ENCODE assay signal across 1 cellular context in the genomic region with DNA sequence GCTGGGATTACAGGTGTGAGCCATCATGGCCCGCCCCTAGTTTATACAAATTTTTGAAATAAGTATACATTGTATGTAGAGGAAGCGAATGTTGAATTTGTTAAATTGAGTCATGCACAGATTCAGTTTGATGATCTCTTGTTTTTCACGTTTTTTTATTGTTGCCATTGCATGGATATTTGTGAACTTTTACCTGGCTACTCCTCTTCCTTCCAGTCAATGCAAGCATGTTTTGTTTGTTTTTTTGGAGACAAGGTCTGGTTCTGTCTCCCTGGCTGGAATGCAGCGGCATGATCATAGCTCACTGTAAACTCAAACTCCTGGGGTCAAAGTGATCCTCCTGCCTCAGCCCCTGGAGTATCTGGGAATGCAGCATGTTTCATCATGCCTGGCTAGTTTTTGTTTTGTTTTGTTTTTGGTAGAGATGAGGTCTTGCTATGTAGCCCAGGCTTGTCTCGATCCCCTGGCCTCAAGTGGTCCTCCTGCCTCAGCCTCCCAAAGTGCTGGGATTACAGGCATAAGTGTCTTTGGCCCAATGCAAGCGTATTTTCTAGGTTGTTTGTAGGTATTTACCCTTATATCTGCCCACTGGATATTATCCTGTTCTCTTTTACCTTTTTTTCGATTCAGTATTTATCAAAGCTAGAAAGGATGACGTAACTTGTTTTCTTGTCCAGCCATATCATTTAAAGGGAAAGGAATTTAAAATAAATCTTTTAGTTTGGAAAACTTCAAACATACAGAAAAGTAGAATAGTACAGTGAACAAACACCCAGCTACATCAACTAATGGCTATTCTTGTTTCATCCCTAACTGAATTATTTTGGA.
TF ChIP-seq lines count a peak whose summit lies in the region.

No MANE protein-coding gene starts in this region.

TF ChIP-seq in GM23338, 12 proteins besides CTCF, POLR2A, EP300 and RAD21 (continued from another document):
- TF ChIP-seq, protein P1, sequence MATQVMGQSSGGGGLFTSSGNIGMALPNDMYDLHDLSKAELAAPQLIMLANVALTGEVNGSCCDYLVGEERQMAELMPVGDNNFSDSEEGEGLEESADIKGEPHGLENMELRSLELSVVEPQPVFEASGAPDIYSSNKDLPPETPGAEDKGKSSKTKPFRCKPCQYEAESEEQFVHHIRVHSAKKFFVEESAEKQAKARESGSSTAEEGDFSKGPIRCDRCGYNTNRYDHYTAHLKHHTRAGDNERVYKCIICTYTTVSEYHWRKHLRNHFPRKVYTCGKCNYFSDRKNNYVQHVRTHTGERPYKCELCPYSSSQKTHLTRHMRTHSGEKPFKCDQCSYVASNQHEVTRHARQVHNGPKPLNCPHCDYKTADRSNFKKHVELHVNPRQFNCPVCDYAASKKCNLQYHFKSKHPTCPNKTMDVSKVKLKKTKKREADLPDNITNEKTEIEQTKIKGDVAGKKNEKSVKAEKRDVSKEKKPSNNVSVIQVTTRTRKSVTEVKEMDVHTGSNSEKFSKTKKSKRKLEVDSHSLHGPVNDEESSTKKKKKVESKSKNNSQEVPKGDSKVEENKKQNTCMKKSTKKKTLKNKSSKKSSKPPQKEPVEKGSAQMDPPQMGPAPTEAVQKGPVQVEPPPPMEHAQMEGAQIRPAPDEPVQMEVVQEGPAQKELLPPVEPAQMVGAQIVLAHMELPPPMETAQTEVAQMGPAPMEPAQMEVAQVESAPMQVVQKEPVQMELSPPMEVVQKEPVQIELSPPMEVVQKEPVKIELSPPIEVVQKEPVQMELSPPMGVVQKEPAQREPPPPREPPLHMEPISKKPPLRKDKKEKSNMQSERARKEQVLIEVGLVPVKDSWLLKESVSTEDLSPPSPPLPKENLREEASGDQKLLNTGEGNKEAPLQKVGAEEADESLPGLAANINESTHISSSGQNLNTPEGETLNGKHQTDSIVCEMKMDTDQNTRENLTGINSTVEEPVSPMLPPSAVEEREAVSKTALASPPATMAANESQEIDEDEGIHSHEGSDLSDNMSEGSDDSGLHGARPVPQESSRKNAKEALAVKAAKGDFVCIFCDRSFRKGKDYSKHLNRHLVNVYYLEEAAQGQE (IDR thresholded peaks at IDR 0.05; ENCODE audit: unreplicated experiment), result no peak
- TF ChIP-seq, protein P2, sequence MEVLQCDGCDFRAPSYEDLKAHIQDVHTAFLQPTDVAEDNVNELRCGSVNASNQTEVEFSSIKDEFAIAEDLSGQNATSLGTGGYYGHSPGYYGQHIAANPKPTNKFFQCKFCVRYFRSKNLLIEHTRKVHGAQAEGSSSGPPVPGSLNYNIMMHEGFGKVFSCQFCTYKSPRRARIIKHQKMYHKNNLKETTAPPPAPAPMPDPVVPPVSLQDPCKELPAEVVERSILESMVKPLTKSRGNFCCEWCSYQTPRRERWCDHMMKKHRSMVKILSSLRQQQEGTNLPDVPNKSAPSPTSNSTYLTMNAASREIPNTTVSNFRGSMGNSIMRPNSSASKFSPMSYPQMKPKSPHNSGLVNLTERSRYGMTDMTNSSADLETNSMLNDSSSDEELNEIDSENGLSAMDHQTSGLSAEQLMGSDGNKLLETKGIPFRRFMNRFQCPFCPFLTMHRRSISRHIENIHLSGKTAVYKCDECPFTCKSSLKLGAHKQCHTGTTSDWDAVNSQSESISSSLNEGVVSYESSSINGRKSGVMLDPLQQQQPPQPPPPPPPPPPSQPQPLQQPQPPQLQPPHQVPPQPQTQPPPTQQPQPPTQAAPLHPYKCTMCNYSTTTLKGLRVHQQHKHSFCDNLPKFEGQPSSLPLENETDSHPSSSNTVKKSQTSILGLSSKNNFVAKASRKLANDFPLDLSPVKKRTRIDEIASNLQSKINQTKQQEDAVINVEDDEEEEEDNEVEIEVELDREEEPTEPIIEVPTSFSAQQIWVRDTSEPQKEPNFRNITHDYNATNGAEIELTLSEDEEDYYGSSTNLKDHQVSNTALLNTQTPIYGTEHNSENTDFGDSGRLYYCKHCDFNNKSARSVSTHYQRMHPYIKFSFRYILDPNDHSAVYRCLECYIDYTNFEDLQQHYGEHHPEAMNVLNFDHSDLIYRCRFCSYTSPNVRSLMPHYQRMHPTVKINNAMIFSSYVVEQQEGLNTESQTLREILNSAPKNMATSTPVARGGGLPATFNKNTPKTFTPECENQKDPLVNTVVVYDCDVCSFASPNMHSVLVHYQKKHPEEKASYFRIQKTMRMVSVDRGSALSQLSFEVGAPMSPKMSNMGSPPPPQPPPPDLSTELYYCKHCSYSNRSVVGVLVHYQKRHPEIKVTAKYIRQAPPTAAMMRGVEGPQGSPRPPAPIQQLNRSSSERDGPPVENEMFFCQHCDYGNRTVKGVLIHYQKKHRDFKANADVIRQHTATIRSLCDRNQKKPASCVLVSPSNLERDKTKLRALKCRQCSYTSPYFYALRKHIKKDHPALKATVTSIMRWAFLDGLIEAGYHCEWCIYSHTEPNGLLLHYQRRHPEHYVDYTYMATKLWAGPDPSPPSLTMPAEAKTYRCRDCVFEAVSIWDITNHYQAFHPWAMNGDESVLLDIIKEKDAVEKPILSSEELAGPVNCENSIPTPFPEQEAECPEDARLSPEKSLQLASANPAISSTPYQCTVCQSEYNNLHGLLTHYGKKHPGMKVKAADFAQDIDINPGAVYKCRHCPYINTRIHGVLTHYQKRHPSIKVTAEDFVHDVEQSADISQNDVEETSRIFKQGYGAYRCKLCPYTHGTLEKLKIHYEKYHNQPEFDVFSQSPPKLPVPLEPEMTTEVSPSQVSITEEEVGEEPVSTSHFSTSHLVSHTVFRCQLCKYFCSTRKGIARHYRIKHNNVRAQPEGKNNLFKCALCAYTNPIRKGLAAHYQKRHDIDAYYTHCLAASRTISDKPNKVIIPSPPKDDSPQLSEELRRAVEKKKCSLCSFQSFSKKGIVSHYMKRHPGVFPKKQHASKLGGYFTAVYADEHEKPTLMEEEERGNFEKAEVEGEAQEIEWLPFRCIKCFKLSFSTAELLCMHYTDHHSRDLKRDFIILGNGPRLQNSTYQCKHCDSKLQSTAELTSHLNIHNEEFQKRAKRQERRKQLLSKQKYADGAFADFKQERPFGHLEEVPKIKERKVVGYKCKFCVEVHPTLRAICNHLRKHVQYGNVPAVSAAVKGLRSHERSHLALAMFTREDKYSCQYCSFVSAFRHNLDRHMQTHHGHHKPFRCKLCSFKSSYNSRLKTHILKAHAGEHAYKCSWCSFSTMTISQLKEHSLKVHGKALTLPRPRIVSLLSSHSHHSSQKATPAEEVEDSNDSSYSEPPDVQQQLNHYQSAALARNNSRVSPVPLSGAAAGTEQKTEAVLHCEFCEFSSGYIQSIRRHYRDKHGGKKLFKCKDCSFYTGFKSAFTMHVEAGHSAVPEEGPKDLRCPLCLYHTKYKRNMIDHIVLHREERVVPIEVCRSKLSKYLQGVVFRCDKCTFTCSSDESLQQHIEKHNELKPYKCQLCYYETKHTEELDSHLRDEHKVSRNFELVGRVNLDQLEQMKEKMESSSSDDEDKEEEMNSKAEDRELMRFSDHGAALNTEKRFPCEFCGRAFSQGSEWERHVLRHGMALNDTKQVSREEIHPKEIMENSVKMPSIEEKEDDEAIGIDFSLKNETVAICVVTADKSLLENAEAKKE (CRISPR knock-in tag; IDR thresholded peaks at IDR 0.05), result no peak
